In genomic region chr1:59698386-59698785, GRCh38 we compare ENCODE assay signal across 1 cellular context.
TF ChIP-seq lines count a peak whose summit lies in the region.

No MANE protein-coding gene starts in this region.

TF ChIP-seq in GM23338, 12 proteins besides CTCF, POLR2A, EP300 and RAD21 (continued from another document):
- no peak for TF ChIP-seq ZNF462 (CRISPR knock-in tag; IDR thresholded peaks at IDR 0.05)
- no peak for TF ChIP-seq ETS1 (IDR thresholded peaks at IDR 0.05)
- no peak for TF ChIP-seq EZH2 (IDR thresholded peaks at IDR 0.05; ENCODE audit: low read depth, unreplicated experiment)
- TF ChIP-seq ZNF331 (CRISPR knock-in tag; IDR thresholded peaks at IDR 0.05; ENCODE audit: low read depth), result no peak
- no peak for TF ChIP-seq EZH2phosphoT487 (IDR thresholded peaks at IDR 0.05; ENCODE audit: unreplicated experiment)
